In genomic region chr18:26617151-26617554, GRCh38 we compare ENCODE assay signal across 1 cellular context.
TF ChIP-seq lines count a peak whose summit lies in the region.

No MANE protein-coding gene starts in this region.

TF ChIP-seq in SK-N-SH, 30 proteins besides CTCF, POLR2A, EP300 and RAD21 (continued from another document):
- peak; percentile 77 for TF ChIP-seq JUND (IDR thresholded peaks at IDR 0.05)
